Comparison of ENCODE assay signal across 14 cellular contexts in genomic region chr9:113632776-113633590, GRCh38.
A peak's percentile ranks its signal among the peaks of the same experiment; 100 is the strongest.
DNase-seq lines count a peak whose midpoint lies in the region; ATAC-seq and TF ChIP-seq lines count a peak whose summit lies in the region.
"Had no signal": no experiment of that assay in that cellular context is flagged by ENCODE, and none has a peak within 500 bp of the region (broad histone marks: within the 10 kb centered on the region; RNA-seq: fewer than 3 reads in every experiment).

No MANE protein-coding gene starts in this region.

- H3K9me3 ChIP-seq in left ventricle myocardium inferior (replicated peaks) (no peaks in the 10 kb centered on the region), left lung (no peaks in the 10 kb centered on the region)
- H3K9me3 ChIP-seq: BE2C had no signal

- no peak overlapping the region for H3K4me3 Mint-ChIP-seq in stimulated activated naive B cell treated with anti-CD40 and anti-IgM and Interleukin-4, amounts not matched to agents 10 μg/mL and 1 μg/mL and 100 μg/mL, for 72 hours
- H3K4me3 Mint-ChIP-seq: dendritic cell treated with granulocyte-macrophage colony-stimulating factor and Interleukin-4, amounts not matched to agents 40 ng/mL and 50 ng/mL, for 4 days; memory B cell had no signal

- no peak for DNase-seq in left ventricle myocardium superior
- DNase-seq in left ventricle myocardium inferior, result no peak
- DNase-seq in activated CD4-positive, CD25-positive, alpha-beta regulatory T cell treated with anti-CD3 and anti-CD28 coated beads, Interleukin-2, amount 50 U/mL, for 72 hours, result peak; percentile 24
- peak; percentile 3 to 23 for DNase-seq in left lung
- DNase-seq in stimulated activated naive B cell treated with anti-CD40 and anti-IgM and Interleukin-4, amounts not matched to agents 10 μg/mL and 1 μg/mL and 100 μg/mL, for 72 hours, result no peak
- no peak for DNase-seq in NCI-H2171 (lab: John Stamatoyannopoulos, UW)
- DNase-seq in GM20000 (ENCODE audit: low spot score), result no peak
- no peak for DNase-seq in NCI-H2196 (lab: John Stamatoyannopoulos, UW; ENCODE audit: unreplicated experiment)
- DNase-seq: activated naive CD4-positive, alpha-beta T cell treated with Interleukin-2 at 50 U/mL for 16 hours; BE2C; glutamatergic neuron; NCI-H1105 had no signal

- intact Hi-C loops in left ventricle myocardium superior (cut with micrococcal nuclease), result no loop called here
- intact Hi-C loops in left ventricle myocardium inferior (cut with micrococcal nuclease), result no loop called here
- intact Hi-C loops in left lung (cut with DNase I), result no loop called here

- H3K27ac ChIP-seq in left ventricle myocardium inferior (replicated peaks), result no peak overlapping the region
- H3K27ac ChIP-seq in left lung, result no peak overlapping the region

- TF ChIP-seq CTCF in left ventricle myocardium inferior (IDR thresholded peaks at IDR 0.05; ENCODE audit: borderline replicate concordance), result no peak
- no peak for TF ChIP-seq CTCF in left lung (IDR thresholded peaks at IDR 0.05)
- TF ChIP-seq CTCF in GM20000 (IDR thresholded peaks at IDR 0.05; ENCODE audit: extremely low read depth, missing control alignments), result no peak

- no peaks in the 10 kb centered on the region for H3K27me3 ChIP-seq in left ventricle myocardium inferior (ENCODE audit: low read depth)
- H3K27me3 ChIP-seq in left lung, result no peaks in the 10 kb centered on the region
- H3K27me3 ChIP-seq: BE2C had no signal

- H3K4me3 ChIP-seq in left ventricle myocardium inferior (no peak overlapping the region), left lung (no peak overlapping the region)

- H3K36me3 Mint-ChIP-seq in stimulated activated naive B cell treated with anti-CD40 and anti-IgM and Interleukin-4, amounts not matched to agents 10 μg/mL and 1 μg/mL and 100 μg/mL, for 72 hours, result peaks cover 0 to 1% of the 10 kb centered on the region in 2 donors
- H3K36me3 Mint-ChIP-seq: memory B cell had no signal

- peaks cover 24 to 29% of the 10 kb centered on the region in 2 donors for H3K27me3 Mint-ChIP-seq in stimulated activated naive B cell treated with anti-CD40 and anti-IgM and Interleukin-4, amounts not matched to agents 10 μg/mL and 1 μg/mL and 100 μg/mL, for 72 hours

- H3K9me3 Mint-ChIP-seq in stimulated activated naive B cell treated with anti-CD40 and anti-IgM and Interleukin-4, amounts not matched to agents 10 μg/mL and 1 μg/mL and 100 μg/mL, for 72 hours, result peaks cover 2 to 4% of the 10 kb centered on the region in 2 donors
- H3K9me3 Mint-ChIP-seq: dendritic cell treated with granulocyte-macrophage colony-stimulating factor and Interleukin-4, amounts not matched to agents 40 ng/mL and 50 ng/mL, for 4 days had no signal

- H3K36me3 ChIP-seq in left ventricle myocardium inferior (no peaks in the 10 kb centered on the region), left lung (no peaks in the 10 kb centered on the region)
- H3K36me3 ChIP-seq: BE2C had no signal

- peaks cover 17% of the 10 kb centered on the region for H3K4me1 ChIP-seq in left ventricle myocardium inferior
- H3K4me1 ChIP-seq in left lung, result peaks cover 0 to 3% of the 10 kb centered on the region in 2 donors
- H3K4me1 ChIP-seq: BE2C had no signal

- ATAC-seq in left ventricle myocardium superior (peak; percentile 39), left lung (peak; percentile 37)
- ATAC-seq in stimulated activated naive B cell treated with anti-CD40 and anti-IgM and Interleukin-4, amounts not matched to agents 10 μg/mL and 1 μg/mL and 100 μg/mL, for 72 hours (replicated peaks), result peak; percentile 38 to 73

- H3K4me1 Mint-ChIP-seq in stimulated activated naive B cell treated with anti-CD40 and anti-IgM and Interleukin-4, amounts not matched to agents 10 μg/mL and 1 μg/mL and 100 μg/mL, for 72 hours, result peaks cover 15 to 22% of the 10 kb centered on the region in 2 donors
- H3K4me1 Mint-ChIP-seq: memory B cell had no signal

- H3K27ac Mint-ChIP-seq in stimulated activated naive B cell treated with anti-CD40 and anti-IgM and Interleukin-4, amounts not matched to agents 10 μg/mL and 1 μg/mL and 100 μg/mL, for 72 hours, result peak overlapping the region; percentile 80
- H3K27ac Mint-ChIP-seq: dendritic cell treated with granulocyte-macrophage colony-stimulating factor and Interleukin-4, amounts not matched to agents 40 ng/mL and 50 ng/mL, for 4 days; memory B cell had no signal

Comparison
In these comparisons a context has a peak if more than half of its experiments do, and no peak if none do; other contexts are left out.
1. DNase-seq: peak in activated CD4-positive, CD25-positive, alpha-beta regulatory T cell treated with anti-CD3 and anti-CD28 coated beads, Interleukin-2, amount 50 U/mL, for 72 hours (single experiment) and left lung (2 of 2); none in left ventricle myocardium superior (single experiment), left ventricle myocardium inferior (single experiment), stimulated activated naive B cell treated with anti-CD40 and anti-IgM and Interleukin-4, amounts not matched to agents 10 μg/mL and 1 μg/mL and 100 μg/mL, for 72 hours (single experiment), NCI-H2171 (single experiment), GM20000 (single experiment) and NCI-H2196 (single experiment).
2. Peak in every context shown above with its lines, with median percentiles within 50 percentile points of each other: ATAC-seq.